1 cellular context compared by ENCODE assay signal in the genomic region with DNA sequence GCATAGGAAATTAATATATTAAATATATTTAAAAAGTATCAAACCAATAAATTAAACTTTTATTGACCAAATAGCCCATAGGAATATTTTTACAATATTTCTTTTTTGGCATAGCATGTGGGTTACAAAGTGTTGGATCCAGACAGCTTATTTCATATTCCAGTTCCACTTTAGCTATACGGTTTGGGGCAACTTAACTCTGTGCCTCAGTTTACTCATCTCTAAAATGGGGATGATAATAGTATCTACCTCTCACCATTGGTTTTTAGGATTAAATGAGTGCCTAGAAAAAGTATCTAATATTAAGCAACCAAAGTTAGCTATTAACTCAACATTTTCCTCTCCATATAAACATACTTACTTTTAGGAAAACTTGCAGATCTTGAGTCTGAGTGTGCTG.
TF ChIP-seq lines count a peak whose summit lies in the region.

No MANE protein-coding gene starts in this region.

TF ChIP-seq in K562, 482 proteins besides CTCF, POLR2A, EP300 and RAD21:
- TF ChIP-seq, protein P1, sequence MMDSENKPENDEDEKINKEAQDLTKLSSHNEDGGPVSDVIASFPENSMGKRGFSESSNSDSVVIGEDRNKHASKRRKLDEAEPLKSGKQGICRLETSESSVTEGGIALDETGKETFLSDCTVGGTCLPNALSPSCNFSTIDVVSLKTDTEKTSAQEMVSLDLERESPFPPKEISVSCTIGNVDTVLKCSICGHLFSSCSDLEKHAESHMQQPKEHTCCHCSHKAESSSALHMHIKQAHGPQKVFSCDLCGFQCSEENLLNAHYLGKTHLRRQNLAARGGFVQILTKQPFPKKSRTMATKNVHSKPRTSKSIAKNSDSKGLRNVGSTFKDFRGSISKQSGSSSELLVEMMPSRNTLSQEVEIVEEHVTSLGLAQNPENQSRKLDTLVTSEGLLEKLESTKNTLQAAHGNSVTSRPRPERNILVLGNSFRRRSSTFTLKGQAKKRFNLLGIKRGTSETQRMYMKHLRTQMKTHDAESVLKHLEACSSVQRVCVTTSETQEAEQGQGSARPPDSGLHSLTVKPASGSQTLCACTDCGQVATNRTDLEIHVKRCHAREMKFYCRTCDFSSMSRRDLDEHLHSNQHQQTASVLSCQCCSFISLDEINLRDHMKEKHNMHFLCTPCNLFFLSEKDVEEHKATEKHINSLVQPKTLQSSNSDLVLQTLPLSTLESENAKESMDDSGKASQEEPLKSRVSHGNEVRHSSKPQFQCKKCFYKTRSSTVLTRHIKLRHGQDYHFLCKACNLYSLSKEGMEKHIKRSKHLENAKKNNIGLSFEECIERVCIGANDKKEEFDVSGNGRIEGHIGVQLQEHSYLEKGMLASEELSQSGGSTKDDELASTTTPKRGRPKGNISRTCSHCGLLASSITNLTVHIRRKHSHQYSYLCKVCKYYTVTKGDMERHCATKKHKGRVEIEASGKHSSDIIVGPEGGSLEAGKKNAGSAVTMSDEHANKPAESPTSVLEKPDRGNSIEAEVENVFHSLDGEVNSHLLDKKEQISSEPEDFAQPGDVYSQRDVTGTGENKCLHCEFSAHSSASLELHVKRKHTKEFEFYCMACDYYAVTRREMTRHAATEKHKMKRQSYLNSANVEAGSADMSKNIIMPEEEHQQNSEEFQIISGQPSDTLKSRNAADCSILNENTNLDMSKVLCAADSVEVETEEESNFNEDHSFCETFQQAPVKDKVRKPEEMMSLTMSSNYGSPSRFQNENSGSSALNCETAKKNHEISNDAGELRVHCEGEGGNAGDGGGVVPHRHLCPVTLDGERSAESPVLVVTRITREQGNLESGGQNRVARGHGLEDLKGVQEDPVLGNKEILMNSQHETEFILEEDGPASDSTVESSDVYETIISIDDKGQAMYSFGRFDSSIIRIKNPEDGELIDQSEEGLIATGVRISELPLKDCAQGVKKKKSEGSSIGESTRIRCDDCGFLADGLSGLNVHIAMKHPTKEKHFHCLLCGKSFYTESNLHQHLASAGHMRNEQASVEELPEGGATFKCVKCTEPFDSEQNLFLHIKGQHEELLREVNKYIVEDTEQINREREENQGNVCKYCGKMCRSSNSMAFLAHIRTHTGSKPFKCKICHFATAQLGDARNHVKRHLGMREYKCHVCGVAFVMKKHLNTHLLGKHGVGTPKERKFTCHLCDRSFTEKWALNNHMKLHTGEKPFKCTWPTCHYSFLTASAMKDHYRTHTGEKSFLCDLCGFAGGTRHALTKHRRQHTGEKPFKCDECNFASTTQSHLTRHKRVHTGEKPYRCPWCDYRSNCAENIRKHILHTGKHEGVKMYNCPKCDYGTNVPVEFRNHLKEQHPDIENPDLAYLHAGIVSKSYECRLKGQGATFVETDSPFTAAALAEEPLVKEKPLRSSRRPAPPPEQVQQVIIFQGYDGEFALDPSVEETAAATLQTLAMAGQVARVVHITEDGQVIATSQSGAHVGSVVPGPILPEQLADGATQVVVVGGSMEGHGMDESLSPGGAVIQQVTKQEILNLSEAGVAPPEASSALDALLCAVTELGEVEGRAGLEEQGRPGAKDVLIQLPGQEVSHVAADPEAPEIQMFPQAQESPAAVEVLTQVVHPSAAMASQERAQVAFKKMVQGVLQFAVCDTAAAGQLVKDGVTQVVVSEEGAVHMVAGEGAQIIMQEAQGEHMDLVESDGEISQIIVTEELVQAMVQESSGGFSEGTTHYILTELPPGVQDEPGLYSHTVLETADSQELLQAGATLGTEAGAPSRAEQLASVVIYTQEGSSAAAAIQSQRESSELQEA (IDR thresholded peaks at IDR 0.05; ENCODE audit: low read depth): no peak
- TF ChIP-seq TCF7L2 (IDR thresholded peaks at IDR 0.05; ENCODE audit: low read depth, low read length) (no peak), RBM25 (IDR thresholded peaks at IDR 0.05; ENCODE audit: low read depth, low read length, severe bottlenecking) (peak; percentile 77)
